29 cellular contexts compared by ENCODE assay signal in the genomic region with DNA sequence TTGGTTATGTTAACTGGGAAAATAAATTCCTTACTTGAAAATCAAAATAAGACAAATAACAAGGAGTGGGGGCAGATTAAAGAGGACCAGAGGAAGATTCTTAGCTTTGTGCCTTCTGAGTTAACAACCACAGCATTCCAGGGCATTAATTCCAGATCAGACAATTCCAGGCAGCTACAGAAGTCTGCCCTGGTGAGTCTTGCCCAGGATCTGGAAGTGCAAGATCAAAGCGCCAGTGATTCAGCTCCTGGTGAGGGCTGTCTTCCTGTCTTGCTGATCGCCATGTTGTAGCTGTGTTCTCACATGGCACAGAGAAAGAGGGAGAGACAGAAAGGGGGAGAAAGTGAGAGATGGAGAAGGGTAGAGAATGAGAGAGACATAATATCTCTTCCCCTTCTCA.
A peak's percentile ranks its signal among the peaks of the same experiment; 100 is the strongest.
DNase-seq lines count a peak whose midpoint lies in the region; ATAC-seq and TF ChIP-seq lines count a peak whose summit lies in the region.
"Had no signal": no experiment of that assay in that cellular context is flagged by ENCODE, and none has a peak within 500 bp of the region (broad histone marks: within the 10 kb centered on the region; RNA-seq: fewer than 3 reads in every experiment).

No MANE protein-coding gene starts in this region.

- POLR2A ChIA-PET in PC-3 (lab: Charles Lee; ENCODE audit: unreplicated experiment): no interaction called here

- H3K27ac Mint-ChIP-seq in chondrocyte (ENCODE audit: unreplicated experiment) (peak overlapping the region; percentile 57), GM23338 (no peak overlapping the region)
- H3K27ac Mint-ChIP-seq: activated CD4-positive, alpha-beta T cell treated with anti-CD3 and anti-CD28 coated beads for 36 hours; B cell; stimulated activated naive CD8-positive, alpha-beta T cell treated with anti-CD3 and anti-CD28 coated beads, Interleukin-15, amount 100 ng/mL, for 72 hours; T-helper 17 cell had no signal

- H3K9me2 ChIP-seq in GM23338 (ENCODE audit: insufficient read depth) (no peaks in the 10 kb centered on the region), PC-3 (replicated peaks; ENCODE audit: low read length) (no peaks in the 10 kb centered on the region)

- H3K27me3 Mint-ChIP-seq in chondrocyte (ENCODE audit: low read depth) (no peaks in the 10 kb centered on the region), GM23338 (ENCODE audit: insufficient read depth, low read depth, poor library complexity) (peaks cover 1% of the 10 kb centered on the region)
- H3K27me3 Mint-ChIP-seq: activated CD4-positive, alpha-beta T cell treated with anti-CD3 and anti-CD28 coated beads for 36 hours; B cell; stimulated activated naive CD8-positive, alpha-beta T cell treated with anti-CD3 and anti-CD28 coated beads, Interleukin-15, amount 100 ng/mL, for 72 hours; T-helper 17 cell had no signal

- DNase-seq in mammary epithelial cell (peak; percentile 17), breast epithelium (ENCODE audit: low spot score in 2 of 2) (no peak), chondrocyte (ENCODE audit: low spot score) (no peak), kidney tubule cell (ENCODE audit: low spot score) (peak; percentile 63), GM19238 (ENCODE audit: insufficient read length, low spot score) (no peak), GM23338 (ENCODE audit: low spot score) (no peak), PC-3 (no peak)
- DNase-seq: 8988T; activated CD4-positive, alpha-beta T cell treated with anti-CD3 and anti-CD28 coated beads for 36 hours; activated naive CD4-positive, alpha-beta T cell treated with Interleukin-2 at 50 U/mL for 16 hours; activated T-cell treated with anti-CD3 and anti-CD28 coated beads, Interleukin-2, amount 50 U/mL, for 4 hours; adrenal gland; DMS153; dorsolateral prefrontal cortex; GF-D8; hippocampal formation; immature natural killer cell; Karpas-422; NCI-H1694 treated with DMSO at 0.1 percent for 48 hours; NCI-H2171; NCI-H524; posterior cingulate gyrus; sigmoid colon; stimulated activated naive CD8-positive, alpha-beta T cell treated with anti-CD3 and anti-CD28 coated beads, Interleukin-15, amount 100 ng/mL, for 72 hours; T-helper 17 cell; transverse colon had no signal

- H2AFZ ChIP-seq in mammary epithelial cell (ENCODE audit: low read depth, low read length) (peak overlapping the region; percentile 79), GM23338 (no peak overlapping the region), PC-3 (ENCODE audit: low read length) (no peak overlapping the region)

- no peaks in the 10 kb centered on the region for H3K36me3 ChIP-seq in mammary epithelial cell (ENCODE audit: insufficient read depth, low read length)
- no peaks in the 10 kb centered on the region for H3K36me3 ChIP-seq in breast epithelium
- no peaks in the 10 kb centered on the region for H3K36me3 ChIP-seq in GM23338 (ENCODE audit: insufficient read depth)
- H3K36me3 ChIP-seq in PC-3 (ENCODE audit: low read depth, low read length): no peaks in the 10 kb centered on the region
- H3K36me3 ChIP-seq: adrenal gland, sigmoid colon, transverse colon had no signal

- intact Hi-C loops in mammary epithelial cell (cut with micrococcal nuclease) (no loop called here), breast epithelium (cut with DNase I; ENCODE audit: low total_unique reads) (no loop called here), PC-3 (cut with micrococcal nuclease) (no loop called here)

- dilution Hi-C loops in mammary epithelial cell (cut with HindIII; ENCODE audit: low sequenced_read_pairs): no loop called here

- H3F3A ChIP-seq in GM23338 (replicated peaks; ENCODE audit: low read depth): no peaks in the 10 kb centered on the region
- no peaks in the 10 kb centered on the region for H3F3A ChIP-seq in PC-3 (ENCODE audit: low read length, unreplicated experiment)

- in situ Hi-C loops in mammary epithelial cell (cut with MboI; ENCODE audit: low sequenced_read_pairs in 2 of 2): no loop called here

- no peak overlapping the region for H3K4me3 ChIP-seq in mammary epithelial cell (replicated peaks in 1 of 3; ENCODE audit: insufficient read depth in 1 of 3, low read depth in 2 of 3, low read length in 3 of 3)
- no peak overlapping the region for H3K4me3 ChIP-seq in breast epithelium
- H3K4me3 ChIP-seq in GM23338: no peak overlapping the region
- H3K4me3 ChIP-seq in PC-3 (ENCODE audit: low read length): no peak overlapping the region
- H3K4me3 ChIP-seq: adrenal gland, dorsolateral prefrontal cortex, sigmoid colon, transverse colon had no signal

- no TSS peak for BruUV-seq in mammary epithelial cell (replicated peaks; lab: Mats Ljungman, UMichigan)
- no TSS peak for BruUV-seq in PC-3 (replicated peaks; lab: Mats Ljungman, UMichigan)

- TF ChIP-seq CTCF in mammary epithelial cell (conservative IDR thresholded peaks at IDR 0.05 in 1 of 2, IDR thresholded peaks at IDR 0.05 in 1 of 2; ENCODE audit: extremely low read depth in 1 of 2, insufficient read depth in 1 of 2, low read depth in 1 of 2, low read length in 2 of 2) (no peak), breast epithelium (IDR thresholded peaks at IDR 0.05) (no peak), chondrocyte (IDR thresholded peaks at IDR 0.05) (no peak), GM23338 (conservative IDR thresholded peaks at IDR 0.05; ENCODE audit: low read depth in 2 of 2) (no peak), PC-3 (conservative IDR thresholded peaks at IDR 0.05; ENCODE audit: low read depth, low read length) (no peak)

- CTCF ChIA-PET in mammary epithelial cell (lab: Charles Lee; ENCODE audit: low non-redundant PET) (no interaction called here), PC-3 (lab: Charles Lee) (interaction anchor here (0.6 kb wide), 1 partner anchor 14 kb away, joined by 3 read pairs; no protein-coding TSS in a partner anchor)

- 75% methylated on average over 2 of the region's 2 CpGs for WGBS in mammary epithelial cell (ENCODE audit: low coverage, missing lambda C conversion rate)

- TF ChIP-seq POLR2A in breast epithelium (IDR thresholded peaks at IDR 0.05): no peak

- H3K4me3 Mint-ChIP-seq in chondrocyte (ENCODE audit: unreplicated experiment) (no peak overlapping the region), GM23338 (no peak overlapping the region)
- H3K4me3 Mint-ChIP-seq: activated CD4-positive, alpha-beta T cell treated with anti-CD3 and anti-CD28 coated beads for 36 hours; activated T-cell treated with anti-CD3 and anti-CD28 coated beads, Interleukin-2, amount 50 U/mL, for 4 hours; B cell; immature natural killer cell; stimulated activated naive CD8-positive, alpha-beta T cell treated with anti-CD3 and anti-CD28 coated beads, Interleukin-15, amount 100 ng/mL, for 72 hours; T-helper 17 cell had no signal

- no peaks in the 10 kb centered on the region for H3K4me1 ChIP-seq in mammary epithelial cell (ENCODE audit: insufficient read depth, low read length)
- H3K4me1 ChIP-seq in breast epithelium: no peaks in the 10 kb centered on the region
- H3K4me1 ChIP-seq in GM23338 (ENCODE audit: insufficient read depth): no peaks in the 10 kb centered on the region
- H3K4me1 ChIP-seq in PC-3 (ENCODE audit: insufficient read depth, low read length): no peaks in the 10 kb centered on the region
- H3K4me1 ChIP-seq: adrenal gland, sigmoid colon, transverse colon had no signal

- H3K79me2 ChIP-seq in mammary epithelial cell (ENCODE audit: insufficient read depth, low read length) (no peaks in the 10 kb centered on the region), GM23338 (replicated peaks; ENCODE audit: insufficient read depth) (no peaks in the 10 kb centered on the region), PC-3 (ENCODE audit: low read length) (no peaks in the 10 kb centered on the region)

- H3K9me3 Mint-ChIP-seq in chondrocyte (ENCODE audit: low read depth) (no peaks in the 10 kb centered on the region), GM23338 (peaks cover 21% of the 10 kb centered on the region)
- H3K9me3 Mint-ChIP-seq: activated T-cell treated with anti-CD3 and anti-CD28 coated beads, Interleukin-2, amount 50 U/mL, for 4 hours; immature natural killer cell; stimulated activated naive CD8-positive, alpha-beta T cell treated with anti-CD3 and anti-CD28 coated beads, Interleukin-15, amount 100 ng/mL, for 72 hours had no signal

- H3K27ac ChIP-seq in mammary epithelial cell (ENCODE audit: insufficient read depth, low read depth, low read length) (no peak overlapping the region), breast epithelium (no peak overlapping the region), GM23338 (ENCODE audit: low read depth) (no peak overlapping the region), PC-3 (ENCODE audit: low read length) (no peak overlapping the region)
- H3K27ac ChIP-seq: adrenal gland, dorsolateral prefrontal cortex, sigmoid colon, transverse colon had no signal

- H3K4me1 Mint-ChIP-seq in chondrocyte (ENCODE audit: low read depth) (peaks cover 5% of the 10 kb centered on the region), GM23338 (no peaks in the 10 kb centered on the region)
- H3K4me1 Mint-ChIP-seq: activated CD4-positive, alpha-beta T cell treated with anti-CD3 and anti-CD28 coated beads for 36 hours; B cell; immature natural killer cell had no signal

- no peak overlapping the region for H3K9ac ChIP-seq in mammary epithelial cell (ENCODE audit: insufficient read depth, low read length)
- H3K9ac ChIP-seq in PC-3 (ENCODE audit: low read length): no peak overlapping the region

- H4K20me1 ChIP-seq in mammary epithelial cell (ENCODE audit: insufficient read depth, low read length) (no peaks in the 10 kb centered on the region), GM23338 (replicated peaks; ENCODE audit: insufficient read depth) (no peaks in the 10 kb centered on the region), PC-3 (ENCODE audit: low read length) (no peaks in the 10 kb centered on the region)

- ATAC-seq in GM23338 (no peak), PC-3 (no peak)
- ATAC-seq in activated CD4-positive, CD25-positive, alpha-beta regulatory T cell treated with anti-CD3 and anti-CD28 coated beads, Interleukin-2, amount 50 U/mL, for 24 hours: no peak
- ATAC-seq: activated CD4-positive, alpha-beta T cell treated with anti-CD3 and anti-CD28 coated beads for 36 hours; activated T-cell treated with anti-CD3 and anti-CD28 coated beads, Interleukin-2, amount 50 U/mL, for 4 hours; Panc1; stimulated activated naive CD8-positive, alpha-beta T cell treated with anti-CD3 and anti-CD28 coated beads, Interleukin-15, amount 100 ng/mL, for 72 hours; T-helper 17 cell had no signal

- H3K9me3 ChIP-seq in mammary epithelial cell (replicated peaks; ENCODE audit: insufficient read depth, low read length): no peaks in the 10 kb centered on the region
- H3K9me3 ChIP-seq in breast epithelium: peaks cover 0 to 7% of the 10 kb centered on the region in 2 donors
- no peaks in the 10 kb centered on the region for H3K9me3 ChIP-seq in PC-3 (ENCODE audit: low read length)
- H3K9me3 ChIP-seq: adrenal gland, sigmoid colon, transverse colon had no signal

- no peak overlapping the region for H3K4me2 ChIP-seq in mammary epithelial cell (ENCODE audit: insufficient read depth, low read depth, low read length)
- H3K4me2 ChIP-seq in GM23338: no peak overlapping the region
- H3K4me2 ChIP-seq in PC-3 (ENCODE audit: low read length): no peak overlapping the region

- H3K27me3 ChIP-seq in mammary epithelial cell (ENCODE audit: insufficient read depth, low read length) (no peaks in the 10 kb centered on the region), breast epithelium (no peaks in the 10 kb centered on the region), GM23338 (ENCODE audit: insufficient read depth) (no peaks in the 10 kb centered on the region), PC-3 (ENCODE audit: low read length) (no peaks in the 10 kb centered on the region)
- H3K27me3 ChIP-seq: adrenal gland, transverse colon had no signal

- H3K36me3 Mint-ChIP-seq in chondrocyte (ENCODE audit: low read depth) (no peaks in the 10 kb centered on the region), GM23338 (ENCODE audit: low read depth) (peaks cover 10% of the 10 kb centered on the region; the same call in 2 of the 3 replicates)

Comparison
In these comparisons a context has a peak if more than half of its experiments do, and no peak if none do; other contexts are left out.
1. DNase-seq: peak in mammary epithelial cell (single experiment) and kidney tubule cell (single experiment); none in breast epithelium (0 of 2), chondrocyte (single experiment), GM19238 (single experiment), GM23338 (single experiment) and PC-3 (single experiment).